12 cellular contexts compared by ENCODE assay signal in genomic region chr3:170469151-170470062, GRCh38. TPM values are rescaled to one million over a fixed set of nuclear protein-coding genes. Genes with fewer than 3 reads are reported as not detected.
A peak's percentile ranks its signal among the peaks of the same experiment; 100 is the strongest.
DNase-seq lines count a peak whose midpoint lies in the region.
"Had no signal": no experiment of that assay in that cellular context is flagged by ENCODE, and none has a peak within 500 bp of the region (broad histone marks: within the 10 kb centered on the region; RNA-seq: fewer than 3 reads in every experiment).

No MANE protein-coding gene starts in this region.

- no peaks in the 10 kb centered on the region for H3K27me3 ChIP-seq in skeletal muscle satellite cell (ENCODE audit: control insufficient read depth, insufficient read depth, low read length)
- H3K27me3 ChIP-seq: upper lobe of left lung had no signal

- H3K36me3 ChIP-seq in skeletal muscle satellite cell (ENCODE audit: insufficient read depth, low read length) = no peaks in the 10 kb centered on the region
- H3K36me3 ChIP-seq: upper lobe of left lung had no signal

- no peaks in the 10 kb centered on the region for H3K9me3 ChIP-seq in skeletal muscle satellite cell (replicated peaks; ENCODE audit: low read length)
- H3K9me3 ChIP-seq: upper lobe of left lung had no signal

- H3K9ac ChIP-seq in skeletal muscle satellite cell (ENCODE audit: low read depth, low read length) = no peak overlapping the region

- H3K4me1 ChIP-seq in skeletal muscle satellite cell (ENCODE audit: control insufficient read depth, insufficient read depth, low read length) = peaks cover 33% of the 10 kb centered on the region

- H3K27ac ChIP-seq in cingulate gyrus (ENCODE audit: low read depth, low read length) = peak overlapping the region; percentile 96
- H3K27ac ChIP-seq: upper lobe of left lung had no signal

- H3K4me2 ChIP-seq in skeletal muscle satellite cell (ENCODE audit: low read length) = peak overlapping the region; percentile 38

- H3K4me3 ChIP-seq in skeletal muscle satellite cell (ENCODE audit: low read length) = no peak overlapping the region
- H3K4me3 ChIP-seq: lung, upper lobe of left lung had no signal

- peak; percentile 82 for DNase-seq in EL
- peak; percentile 18 for DNase-seq in NCI-H2081 treated with DMSO at 0.1 percent for 48 hours (lab: John Stamatoyannopoulos, UW)
- no peak for DNase-seq in SKM-1 treated with dmso at 0.1 percent for 144 hours (lab: John Stamatoyannopoulos, UW; ENCODE audit: unreplicated experiment)
- DNase-seq in NOMO-1 treated with DMSO at 0.1 percent for 48 hours (lab: John Stamatoyannopoulos, UW; ENCODE audit: unreplicated experiment) = no peak
- DNase-seq in stimulated activated CD4-positive, alpha-beta T cell treated with anti-CD3 and anti-CD28 coated beads, Interleukin-15, amount 100 ng/mL, for 24 hours = no peak
- DNase-seq: activated CD8-positive, alpha-beta memory T cell treated with anti-CD3 and anti-CD28 coated beads, Interleukin-2, amount 50 U/mL, for 4 hours; H9; SHP77 treated with DMSO at 0.1 percent for 48 hours; upper lobe of left lung had no signal

RNA-seq across cellular contexts. Expression of gene CLDN11, which starts 50.7 kb away (rescaled TPM):
- total RNA-seq in skeletal muscle satellite cell (2012; rRNA removed) = 286 and 615 TPM in 2 replicates

Comparison
In these comparisons a context has a peak if more than half of its experiments do, and no peak if none do; other contexts are left out.
1. DNase-seq: peak in EL (single experiment) and NCI-H2081 treated with DMSO at 0.1 percent for 48 hours (single experiment); none in SKM-1 treated with dmso at 0.1 percent for 144 hours (single experiment), NOMO-1 treated with DMSO at 0.1 percent for 48 hours (single experiment) and stimulated activated CD4-positive, alpha-beta T cell treated with anti-CD3 and anti-CD28 coated beads, Interleukin-15, amount 100 ng/mL, for 24 hours (single experiment).